In the genomic region with DNA sequence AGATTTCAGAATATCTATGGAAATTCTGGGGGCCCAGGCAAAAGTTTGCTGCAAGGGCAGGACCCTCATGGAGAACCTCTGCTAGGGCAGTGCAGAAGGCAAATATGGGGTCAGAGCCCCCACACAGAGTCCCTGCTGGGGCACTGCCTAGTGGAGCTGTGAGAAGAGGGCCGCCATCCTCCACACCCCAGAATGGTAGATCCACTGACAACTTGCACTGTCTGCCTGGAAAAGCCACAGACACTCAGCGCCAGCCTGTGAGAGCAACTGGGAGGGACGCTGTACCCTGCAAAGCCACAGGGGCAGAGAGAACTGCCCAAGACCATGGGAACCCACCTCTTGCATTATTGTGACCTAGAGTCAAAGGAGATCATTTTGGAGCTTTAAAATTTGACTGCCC, we compare ENCODE assay signal across 6 cellular contexts. TPM values are rescaled to one million over a fixed set of nuclear protein-coding genes. Genes with fewer than 3 reads are reported as not detected.
"Had no signal": no experiment of that assay in that cellular context is flagged by ENCODE, and none has a peak within 500 bp of the region (broad histone marks: within the 10 kb centered on the region; RNA-seq: fewer than 3 reads in every experiment).

No MANE protein-coding gene starts in this region.

- DNase-seq: IMR-90 had no signal

- H3K27me3 Mint-ChIP-seq: IgD-negative memory B cell had no signal

- ATAC-seq: HepG2, K562 had no signal

RNA-seq across cellular contexts. Expression of gene EPB42, which starts 21.8 kb away (rescaled TPM):
- total RNA-seq: HepG2, HT-29, HT1080, IMR-90 had no signal
- polyA plus RNA-seq: HepG2, IgD-negative memory B cell, IMR-90 had no signal
